35 cellular contexts compared by ENCODE assay signal in the genomic region with DNA sequence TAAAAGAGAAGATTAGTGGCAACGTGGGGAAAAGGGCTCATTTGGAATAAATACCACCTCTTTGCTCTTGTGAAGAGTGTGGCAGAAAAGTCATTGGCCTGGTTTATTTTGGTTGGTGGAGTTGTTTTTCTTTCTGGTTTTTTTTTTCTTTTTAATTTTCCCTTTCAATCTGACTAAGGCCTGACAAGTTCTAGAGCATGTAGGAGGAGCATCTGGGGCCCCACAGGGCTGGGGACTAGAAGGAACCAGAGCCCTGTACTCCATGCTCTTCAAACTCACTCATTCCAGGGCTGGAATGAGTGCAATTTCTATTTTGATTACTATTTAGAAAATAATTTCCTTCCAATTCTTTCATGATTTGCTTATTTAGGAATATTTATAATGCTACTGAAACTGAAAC. TPM values are rescaled to one million over a fixed set of nuclear protein-coding genes. Genes with fewer than 3 reads are reported as not detected.
"Had no signal": no experiment of that assay in that cellular context is flagged by ENCODE, and none has a peak within 500 bp of the region (broad histone marks: within the 10 kb centered on the region; RNA-seq: fewer than 3 reads in every experiment).

No MANE protein-coding gene starts in this region.

- H3K27me3 ChIP-seq: ascending aorta, foreskin keratinocyte had no signal

- H3K4me1 ChIP-seq: ascending aorta, parathyroid adenoma, psoas muscle had no signal

- H3K36me3 ChIP-seq: ascending aorta, cardiac muscle cell, esophagus muscularis mucosa, heart left ventricle, lower lobe of right lung, neural progenitor cell, sigmoid colon, thoracic aorta had no signal

- ATAC-seq: foreskin keratinocyte; heart left ventricle; left lobe of liver; lower lobe of right lung; natural killer cell; psoas muscle; stimulated activated effector memory CD8-positive, alpha-beta T cell treated with anti-CD3 and anti-CD28 coated beads, Interleukin-12 subunit alpha, Interleukin-12 subunit beta, amount 100 ng/mL, for 72 hours had no signal

- H3K36me3 Mint-ChIP-seq: activated naive CD4-positive, alpha-beta T cell treated with anti-CD3 and anti-CD28 coated beads, Interleukin-2, amount 10 ng/mL, durations not matched to agents 7 days and 5 days; activated naive CD8-positive, alpha-beta T cell treated with anti-CD3 and anti-CD28 coated beads, Interleukin-2, amount 10 ng/mL, durations not matched to agents 7 days and 5 days; immature natural killer cell; natural killer cell; neural progenitor cell; stimulated activated effector memory CD8-positive, alpha-beta T cell treated with anti-CD3 and anti-CD28 coated beads, Interleukin-12 subunit alpha, Interleukin-12 subunit beta, amount 100 ng/mL, for 72 hours had no signal

- H3K4me3 Mint-ChIP-seq: activated CD4-positive, alpha-beta T cell treated with anti-CD3 and anti-CD28 coated beads, Interleukin-2, amount 10 ng/mL, durations not matched to agents 7 days and 5 days; activated naive CD4-positive, alpha-beta T cell treated with anti-CD3 and anti-CD28 coated beads, Interleukin-2, amount 10 ng/mL, durations not matched to agents 7 days and 5 days; activated naive CD8-positive, alpha-beta T cell treated with anti-CD3 and anti-CD28 coated beads, Interleukin-2, amount 10 ng/mL, durations not matched to agents 7 days and 5 days; activated T-helper 1 cell treated with anti-CD3 and anti-CD28 coated beads, Interleukin-12 subunit alpha, Interleukin-12 subunit beta, Interleukin-2, Interleukin-4 antibody, amounts not matched to agents 30 ng/mL and 10 ng/mL and 1 ng/mL, durations not matched to agents 14 hours and 24 hours and 36 hours; brain; immature natural killer cell; natural killer cell; neural progenitor cell; stimulated activated effector memory CD8-positive, alpha-beta T cell treated with anti-CD3 and anti-CD28 coated beads, Interleukin-12 subunit alpha, Interleukin-12 subunit beta, amount 100 ng/mL, for 72 hours; stimulated activated naive CD8-positive, alpha-beta T cell treated with anti-CD3 and anti-CD28 coated beads, Interleukin-15, Interleukin-2, amounts not matched to agents 100 ng/mL and 50 ng/mL, for 24 hours; T-helper 1 cell treated with Interleukin-12 subunit alpha and Interleukin-12 subunit beta and Interleukin-4 antibody, amounts not matched to agents 30 μg/mL and 1 μg/mL, for 36 hours had no signal

- H3K9ac ChIP-seq: neural progenitor cell, parathyroid adenoma had no signal

- H3K9me3 ChIP-seq: ascending aorta, esophagus muscularis mucosa, heart left ventricle, lower lobe of right lung, psoas muscle, sigmoid colon, thoracic aorta had no signal

- H3K27ac ChIP-seq: ascending aorta, cardiac muscle cell, esophagus muscularis mucosa, foreskin keratinocyte, heart left ventricle, lower lobe of right lung, neural progenitor cell, parathyroid adenoma, psoas muscle, sigmoid colon, thoracic aorta had no signal

- H3K4me1 Mint-ChIP-seq: activated CD4-positive, alpha-beta T cell treated with anti-CD3 and anti-CD28 coated beads, Interleukin-2, amount 10 ng/mL, durations not matched to agents 7 days and 5 days; activated naive CD8-positive, alpha-beta T cell treated with anti-CD3 and anti-CD28 coated beads, Interleukin-2, amount 10 ng/mL, durations not matched to agents 7 days and 5 days; immature natural killer cell; natural killer cell; stimulated activated effector memory CD8-positive, alpha-beta T cell treated with anti-CD3 and anti-CD28 coated beads, Interleukin-12 subunit alpha, Interleukin-12 subunit beta, amount 100 ng/mL, for 72 hours had no signal

- H3K9me3 Mint-ChIP-seq: activated CD4-positive, alpha-beta T cell treated with anti-CD3 and anti-CD28 coated beads, Interleukin-2, amount 10 ng/mL, durations not matched to agents 7 days and 5 days; activated naive CD4-positive, alpha-beta T cell treated with anti-CD3 and anti-CD28 coated beads, Interleukin-2, amount 10 ng/mL, durations not matched to agents 7 days and 5 days; activated naive CD8-positive, alpha-beta T cell treated with anti-CD3 and anti-CD28 coated beads, Interleukin-2, amount 10 ng/mL, durations not matched to agents 7 days and 5 days; activated T-helper 1 cell treated with anti-CD3 and anti-CD28 coated beads, Interleukin-12 subunit alpha, Interleukin-12 subunit beta, Interleukin-2, Interleukin-4 antibody, amounts not matched to agents 30 ng/mL and 10 ng/mL and 1 ng/mL, durations not matched to agents 14 hours and 24 hours and 36 hours; natural killer cell; neural progenitor cell; stimulated activated effector memory CD8-positive, alpha-beta T cell treated with anti-CD3 and anti-CD28 coated beads, Interleukin-12 subunit alpha, Interleukin-12 subunit beta, amount 100 ng/mL, for 72 hours; stimulated activated naive CD8-positive, alpha-beta T cell treated with anti-CD3 and anti-CD28 coated beads, Interleukin-15, Interleukin-2, amounts not matched to agents 100 ng/mL and 50 ng/mL, for 24 hours; T-helper 1 cell treated with Interleukin-12 subunit alpha and Interleukin-12 subunit beta and Interleukin-4 antibody, amounts not matched to agents 30 μg/mL and 1 μg/mL, for 36 hours had no signal

- H3K4me3 ChIP-seq: ascending aorta, cardiac muscle cell, esophagus muscularis mucosa, heart left ventricle, lower lobe of right lung, neural progenitor cell, psoas muscle, sigmoid colon, thoracic aorta had no signal

- DNase-seq: activated CD4-positive, alpha-beta T cell treated with anti-CD3 and anti-CD28 coated beads, Interleukin-2, amount 10 ng/mL, durations not matched to agents 7 days and 5 days; activated CD4-positive, CD25-positive, alpha-beta regulatory T cell treated with anti-CD3 and anti-CD28 coated beads, Interleukin-2, amount 50 U/mL, for 72 hours; activated gamma-delta T cell; activated naive CD4-positive, alpha-beta T cell treated with anti-CD3 and anti-CD28 coated beads, Interleukin-2, amount 10 ng/mL, durations not matched to agents 7 days and 5 days; activated naive CD8-positive, alpha-beta T cell treated with anti-CD3 and anti-CD28 coated beads, Interleukin-2, amount 10 ng/mL, durations not matched to agents 7 days and 5 days; activated T-cell treated with anti-CD3 and anti-CD28 coated beads for 4 hours; cerebellar nuclear complex; effector CD4-positive, alpha-beta T cell; foreskin keratinocyte; heart left ventricle; hypothalamus; immature natural killer cell; kidney glomerular epithelial cell; lower lobe of right lung; mesendoderm; natural killer cell; occipital lobe; psoas muscle; sigmoid colon; small intestine; stimulated activated CD4-positive, alpha-beta T cell treated with anti-CD3 and anti-CD28 coated beads, Interleukin-4, amount 100 ng/mL, for 24 hours; T-helper 9 cell; trophoblast cell had no signal

- H3K27ac Mint-ChIP-seq: activated CD4-positive, alpha-beta T cell treated with anti-CD3 and anti-CD28 coated beads, Interleukin-2, amount 10 ng/mL, durations not matched to agents 7 days and 5 days; activated naive CD4-positive, alpha-beta T cell treated with anti-CD3 and anti-CD28 coated beads, Interleukin-2, amount 10 ng/mL, durations not matched to agents 7 days and 5 days; activated naive CD8-positive, alpha-beta T cell treated with anti-CD3 and anti-CD28 coated beads, Interleukin-2, amount 10 ng/mL, durations not matched to agents 7 days and 5 days; activated T-helper 1 cell treated with anti-CD3 and anti-CD28 coated beads, Interleukin-12 subunit alpha, Interleukin-12 subunit beta, Interleukin-2, Interleukin-4 antibody, amounts not matched to agents 30 ng/mL and 10 ng/mL and 1 ng/mL, durations not matched to agents 14 hours and 24 hours and 36 hours; brain; immature natural killer cell; natural killer cell; neural progenitor cell; stimulated activated effector memory CD8-positive, alpha-beta T cell treated with anti-CD3 and anti-CD28 coated beads, Interleukin-12 subunit alpha, Interleukin-12 subunit beta, amount 100 ng/mL, for 72 hours; stimulated activated naive CD8-positive, alpha-beta T cell treated with anti-CD3 and anti-CD28 coated beads, Interleukin-15, Interleukin-2, amounts not matched to agents 100 ng/mL and 50 ng/mL, for 24 hours; T-helper 1 cell treated with Interleukin-12 subunit alpha and Interleukin-12 subunit beta and Interleukin-4 antibody, amounts not matched to agents 30 μg/mL and 1 μg/mL, for 36 hours had no signal

RNA-seq across cellular contexts. Expression of gene IRX5, which starts 13.3 kb away (rescaled TPM):
- total RNA-seq: activated naive CD8-positive, alpha-beta T cell treated with anti-CD3 and anti-CD28 coated beads, Interleukin-2, amount 10 ng/mL, durations not matched to agents 7 days and 5 days; ascending aorta; natural killer cell; sigmoid colon had no signal
- polyA plus RNA-seq: immature natural killer cell, sigmoid colon had no signal
